In the genomic region with DNA sequence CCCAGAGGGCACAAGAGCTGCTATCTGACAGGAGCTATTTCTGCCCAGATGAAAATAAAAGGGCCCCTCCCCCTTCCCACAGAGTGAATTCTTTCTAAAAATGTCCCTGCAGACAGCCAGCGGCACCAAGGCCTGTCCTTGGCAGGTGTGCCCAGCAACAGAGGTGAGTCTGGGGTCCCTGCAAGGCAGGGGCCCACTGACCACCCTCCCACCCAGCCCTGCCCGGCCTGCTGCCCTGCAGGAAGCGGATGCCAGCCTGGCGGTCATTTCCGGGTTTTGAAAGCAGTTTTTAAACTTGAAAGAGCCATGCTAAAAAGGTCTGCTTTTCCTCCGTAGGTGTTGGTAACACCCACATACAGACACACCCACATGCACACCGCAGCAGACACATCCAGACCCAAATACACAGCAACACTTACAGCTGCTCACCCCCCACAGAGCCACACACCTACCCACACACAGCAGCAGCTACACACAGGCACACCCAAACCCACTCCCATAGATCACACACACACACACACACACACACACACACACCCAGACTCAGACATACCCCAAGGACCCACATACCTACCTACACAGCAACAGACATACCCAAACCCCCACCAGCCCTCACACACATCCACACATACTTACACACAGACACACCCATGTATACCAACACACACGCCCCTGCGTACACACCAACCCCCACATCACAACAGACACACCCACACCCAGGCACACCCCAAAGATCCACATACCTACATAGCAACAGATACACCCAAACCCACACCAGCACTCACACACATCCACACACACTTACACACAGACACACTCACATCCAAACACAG, we compare ENCODE assay signal across 1 cellular context.
TF ChIP-seq lines count a peak whose summit lies in the region.

No MANE protein-coding gene starts in this region.

TF ChIP-seq in endothelial cell of umbilical vein, 7 proteins besides CTCF, POLR2A, EP300 and RAD21:
- TF ChIP-seq POLR2AphosphoS5 (IDR thresholded peaks at IDR 0.05; ENCODE audit: insufficient read depth, low read depth, low read length) (no peak), JUN (IDR thresholded peaks at IDR 0.05; ENCODE audit: borderline replicate concordance, insufficient read depth, insufficient read length, low read depth) (no peak), EZH2 (IDR thresholded peaks at IDR 0.05; ENCODE audit: borderline replicate concordance, low read depth, low read length, severe bottlenecking) (no peak), GATA2 (IDR thresholded peaks at IDR 0.05; ENCODE audit: insufficient read depth, insufficient read length, low read depth, low read length) (no peak), MAX (IDR thresholded peaks at IDR 0.05; ENCODE audit: insufficient read depth, insufficient read length) (no peak), FOS (IDR thresholded peaks at IDR 0.05; ENCODE audit: borderline replicate concordance, insufficient read depth, low read length) (no peak), MYC (IDR thresholded peaks at IDR 0.05; ENCODE audit: low read depth, low read length) (no peak)
